In the genomic region with DNA sequence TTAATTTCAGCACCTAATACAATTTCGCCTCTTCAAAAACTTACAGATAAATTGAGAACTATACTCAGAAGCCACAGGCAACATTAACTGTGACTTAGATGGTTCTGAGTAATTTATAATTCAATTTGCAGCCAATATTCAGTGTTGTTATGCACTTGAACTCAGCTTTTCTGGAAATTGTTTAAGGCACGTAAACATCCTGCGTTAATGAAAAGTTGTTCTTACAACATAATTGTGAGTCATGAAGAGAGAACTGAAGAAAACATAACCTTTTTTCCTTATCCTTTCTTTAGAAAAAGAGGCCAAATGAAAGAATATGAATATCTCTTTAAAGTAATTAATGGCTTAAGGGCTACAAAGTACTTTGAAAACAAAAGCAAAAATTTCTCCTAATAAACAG, we compare ENCODE assay signal across 23 cellular contexts.
"Had no signal": no experiment of that assay in that cellular context is flagged by ENCODE, and none has a peak within 500 bp of the region (broad histone marks: within the 10 kb centered on the region; RNA-seq: fewer than 3 reads in every experiment).

No MANE protein-coding gene starts in this region.

- H3K36me3 ChIP-seq: ascending aorta, esophagus muscularis mucosa, heart right ventricle, left lung, sigmoid colon, spleen, thoracic aorta, upper lobe of left lung had no signal

- H3K27me3 ChIP-seq: ascending aorta, left lung, sigmoid colon, spleen, upper lobe of left lung had no signal

- DNase-seq: activated CD4-positive, alpha-beta T cell treated with anti-CD3 and anti-CD28 coated beads, Interleukin-2, amount 10 ng/mL, durations not matched to agents 7 days and 5 days; activated CD8-positive, alpha-beta memory T cell treated with anti-CD3 and anti-CD28 coated beads, Interleukin-2, amount 10 ng/mL, durations not matched to agents 7 days and 5 days; activated CD8-positive, alpha-beta T cell treated with anti-CD3 and anti-CD28 coated beads for 36 hours; activated gamma-delta T cell; activated T-cell treated with anti-CD3 and anti-CD28 coated beads for 4 hours; central memory CD4-positive, alpha-beta T cell; effector memory CD4-positive, alpha-beta T cell; heart right ventricle; left lung; natural killer cell; retina; sigmoid colon; spleen; stimulated activated CD4-positive, alpha-beta T cell treated with anti-CD3 and anti-CD28 coated beads, Interleukin-4, amount 100 ng/mL, for 1 hour; stimulated activated naive CD4-positive, alpha-beta T cell; T-helper 2 cell; upper lobe of left lung had no signal

- H3K27ac ChIP-seq: ascending aorta, esophagus muscularis mucosa, heart right ventricle, left lung, sigmoid colon, spleen, thoracic aorta, upper lobe of left lung had no signal

- H3K9me3 ChIP-seq: ascending aorta, esophagus muscularis mucosa, heart right ventricle, left lung, sigmoid colon, spleen, thoracic aorta, upper lobe of left lung had no signal

- H3K4me3 ChIP-seq: ascending aorta, esophagus muscularis mucosa, heart right ventricle, left lung, lung, sigmoid colon, spleen, thoracic aorta, upper lobe of left lung had no signal

- H3K4me1 ChIP-seq: ascending aorta, esophagus muscularis mucosa, heart right ventricle, left lung, sigmoid colon, spleen, upper lobe of left lung had no signal

- ATAC-seq: activated CD4-positive, CD25-positive, alpha-beta regulatory T cell treated with anti-CD3 and anti-CD28 coated beads, Interleukin-2, amount 50 U/mL, for 24 hours; activated CD8-positive, alpha-beta T cell treated with anti-CD3 and anti-CD28 coated beads for 36 hours; activated naive CD4-positive, alpha-beta T cell treated with anti-CD3 and anti-CD28 coated beads, Interleukin-2, amount 50 U/mL, for 72 hours; heart right ventricle; left lung; natural killer cell had no signal
